ENCODE assay signal across 21 cellular contexts in the genomic region with DNA sequence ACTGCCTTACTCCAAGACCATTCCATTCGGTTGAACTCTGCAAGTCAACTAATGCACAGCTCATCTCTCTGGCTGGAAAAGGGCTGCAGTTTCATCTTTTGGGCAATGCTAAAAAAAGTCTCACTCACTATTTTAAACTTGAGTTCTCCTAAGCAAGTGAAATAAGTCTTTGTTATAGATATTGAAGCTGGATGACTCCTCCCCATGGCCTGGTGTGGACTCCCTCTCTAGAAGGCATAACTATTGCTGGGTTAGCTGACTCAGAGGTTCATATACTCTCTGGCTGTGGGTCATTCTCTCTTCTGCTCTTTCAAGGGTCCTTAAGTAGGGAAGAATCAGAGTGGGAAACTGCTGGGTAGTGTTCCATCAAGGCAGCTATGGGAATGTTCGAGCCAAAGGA.
"Had no signal": no experiment of that assay in that cellular context is flagged by ENCODE, and none has a peak within 500 bp of the region (broad histone marks: within the 10 kb centered on the region; RNA-seq: fewer than 3 reads in every experiment).

No MANE protein-coding gene starts in this region.

- ATAC-seq: activated CD4-positive, CD25-positive, alpha-beta regulatory T cell treated with anti-CD3 and anti-CD28 coated beads, Interleukin-2, amount 50 U/mL, for 24 hours; activated T-cell treated with anti-CD3 and anti-CD28 coated beads, Interleukin-2, amount 50 U/mL, for 4 hours; gastrocnemius medialis; heart right ventricle had no signal

- H3K27ac Mint-ChIP-seq: activated CD4-positive, alpha-beta T cell treated with anti-CD3 and anti-CD28 coated beads, Interleukin-2, amount 10 ng/mL, durations not matched to agents 7 days and 5 days; activated naive CD4-positive, alpha-beta T cell treated with anti-CD3 and anti-CD28 coated beads for 36 hours; dendritic cell treated with granulocyte-macrophage colony-stimulating factor and Interleukin-4, amounts not matched to agents 40 ng/mL and 50 ng/mL, for 4 days; memory B cell; naive B cell; T-helper 1 cell treated with Interleukin-12 subunit alpha and Interleukin-12 subunit beta and Interleukin-4 antibody, amounts not matched to agents 30 μg/mL and 1 μg/mL, for 36 hours; type B pancreatic cell had no signal

- DNase-seq: activated CD4-positive, alpha-beta T cell treated with anti-CD3 and anti-CD28 coated beads, Interleukin-2, amount 10 ng/mL, durations not matched to agents 7 days and 5 days; activated CD8-positive, alpha-beta memory T cell treated with anti-CD3 and anti-CD28 coated beads, Interleukin-2, amount 50 U/mL, for 4 hours; activated naive CD4-positive, alpha-beta T cell treated with anti-CD3 and anti-CD28 coated beads for 36 hours; activated T-cell treated with anti-CD3 and anti-CD28 coated beads, Interleukin-2, amount 50 U/mL, for 4 hours; effector CD8-positive, alpha-beta T cell; gastrocnemius medialis; heart right ventricle; left ventricle myocardium inferior; naive B cell; stimulated activated CD4-positive, alpha-beta T cell treated with anti-CD3 and anti-CD28 coated beads, Interleukin-4, amount 100 ng/mL, for 1 hour; stomach; testis had no signal

- H3K4me1 Mint-ChIP-seq: memory B cell, naive B cell, neural crest cell had no signal

- H3K4me3 ChIP-seq: ascending aorta, gastrocnemius medialis, heart right ventricle, left ventricle myocardium inferior, prostate gland, right atrium auricular region, stomach, testis had no signal

- H3K4me1 ChIP-seq: ascending aorta, gastrocnemius medialis, heart right ventricle, left ventricle myocardium inferior, prostate gland, right atrium auricular region, stomach, testis had no signal

- H3K27me3 ChIP-seq: ascending aorta, gastrocnemius medialis, heart right ventricle, right atrium auricular region, stomach, testis had no signal

- H3K36me3 Mint-ChIP-seq: naive B cell had no signal

- H3K27ac ChIP-seq: ascending aorta, gastrocnemius medialis, heart right ventricle, left ventricle myocardium inferior, prostate gland, right atrium auricular region, stomach, testis had no signal

- H3K4me3 Mint-ChIP-seq: activated CD4-positive, alpha-beta T cell treated with anti-CD3 and anti-CD28 coated beads, Interleukin-2, amount 10 ng/mL, durations not matched to agents 7 days and 5 days; activated naive CD4-positive, alpha-beta T cell treated with anti-CD3 and anti-CD28 coated beads for 36 hours; activated T-cell treated with anti-CD3 and anti-CD28 coated beads, Interleukin-2, amount 50 U/mL, for 4 hours; dendritic cell treated with granulocyte-macrophage colony-stimulating factor and Interleukin-4, amounts not matched to agents 40 ng/mL and 50 ng/mL, for 4 days; memory B cell; naive B cell; neural crest cell; T-helper 1 cell treated with Interleukin-12 subunit alpha and Interleukin-12 subunit beta and Interleukin-4 antibody, amounts not matched to agents 30 μg/mL and 1 μg/mL, for 36 hours; type B pancreatic cell had no signal

- H3K36me3 ChIP-seq: ascending aorta, gastrocnemius medialis, heart right ventricle, prostate gland, right atrium auricular region, stomach had no signal

- H3K9me3 ChIP-seq: prostate gland, testis had no signal

- H3K27me3 Mint-ChIP-seq: dendritic cell treated with granulocyte-macrophage colony-stimulating factor and Interleukin-4, amounts not matched to agents 40 ng/mL and 50 ng/mL, for 4 days had no signal
